9 cellular contexts compared by ENCODE assay signal in genomic region chr4:85370400-85371032, GRCh38.
DNase-seq lines count a peak whose midpoint lies in the region; ATAC-seq and TF ChIP-seq lines count a peak whose summit lies in the region.
"Had no signal": no experiment of that assay in that cellular context is flagged by ENCODE, and none has a peak within 500 bp of the region (broad histone marks: within the 10 kb centered on the region; RNA-seq: fewer than 3 reads in every experiment).

No MANE protein-coding gene starts in this region.

- TF ChIP-seq CTCF in AG09319 (IDR thresholded peaks at IDR 0.05; ENCODE audit: low read depth, low read length) (peak; percentile 84), GM12874 (IDR thresholded peaks at IDR 0.05; ENCODE audit: insufficient read depth, low read depth, low read length) (peak; percentile 85), HFFc6 (IDR thresholded peaks at IDR 0.05) (peak; percentile 82), cardiac muscle cell (IDR thresholded peaks at IDR 0.05; ENCODE audit: low read depth, low read length) (peak; percentile 87)

- peak; percentile 5 for DNase-seq in AG09319 (ENCODE audit: extremely low read depth, low read depth)
- peak; percentile 35 for DNase-seq in HFFc6
- peak; percentile 52 for DNase-seq in LoVo (ENCODE audit: low spot score)
- peak; percentile 15 for DNase-seq in UCSD-AML1 (lab: John Stamatoyannopoulos, UW; ENCODE audit: unreplicated experiment)
- peak; percentile 56 to 67 for DNase-seq in cardiac muscle cell (ENCODE audit: low read depth in 1 of 2, low spot score in 1 of 2)
- DNase-seq in smooth muscle cell of the brain vasculature (ENCODE audit: low read depth, low spot score): peak; percentile 9

- H3K36me3 Mint-ChIP-seq in HFFc6 (ENCODE audit: low read depth): no peaks in the 10 kb centered on the region

- no peak overlapping the region for H3K4me3 ChIP-seq in cardiac muscle cell

- H3K36me3 ChIP-seq in cardiac muscle cell: no peaks in the 10 kb centered on the region

- no peaks in the 10 kb centered on the region for H3K27me3 ChIP-seq in cardiac muscle cell

- H3K4me1 ChIP-seq in cardiac muscle cell (ENCODE audit: low read depth): no peaks in the 10 kb centered on the region
- H3K4me1 ChIP-seq: parathyroid adenoma had no signal

- H3K4me3 Mint-ChIP-seq in HFFc6: no peak overlapping the region

- ATAC-seq in activated CD4-positive, CD25-positive, alpha-beta regulatory T cell treated with anti-CD3 and anti-CD28 coated beads, Interleukin-2, amount 50 U/mL, for 24 hours: no peak

- H3K4me1 Mint-ChIP-seq in HFFc6 (ENCODE audit: low read depth): no peaks in the 10 kb centered on the region

- no peaks in the 10 kb centered on the region for H3K9me3 ChIP-seq in cardiac muscle cell (ENCODE audit: low read depth)

- H3K27me3 Mint-ChIP-seq in HFFc6 (ENCODE audit: insufficient read depth): peaks cover 3% of the 10 kb centered on the region

- no peaks in the 10 kb centered on the region for H3K9me3 Mint-ChIP-seq in HFFc6

- no peak overlapping the region for H3K27ac ChIP-seq in cardiac muscle cell
- H3K27ac ChIP-seq: parathyroid adenoma had no signal

- H3K27ac Mint-ChIP-seq in HFFc6: no peak overlapping the region

Comparison
In these comparisons a context has a peak if more than half of its experiments do, and no peak if none do; other contexts are left out.
1. DNase-seq: peak in every context shown above with its lines; median percentile 62 in cardiac muscle cell; 52 in LoVo; 35 in HFFc6; 15 in UCSD-AML1; 9 in smooth muscle cell of the brain vasculature; 5 in AG09319.